24 cellular contexts compared by ENCODE assay signal in the genomic region with DNA sequence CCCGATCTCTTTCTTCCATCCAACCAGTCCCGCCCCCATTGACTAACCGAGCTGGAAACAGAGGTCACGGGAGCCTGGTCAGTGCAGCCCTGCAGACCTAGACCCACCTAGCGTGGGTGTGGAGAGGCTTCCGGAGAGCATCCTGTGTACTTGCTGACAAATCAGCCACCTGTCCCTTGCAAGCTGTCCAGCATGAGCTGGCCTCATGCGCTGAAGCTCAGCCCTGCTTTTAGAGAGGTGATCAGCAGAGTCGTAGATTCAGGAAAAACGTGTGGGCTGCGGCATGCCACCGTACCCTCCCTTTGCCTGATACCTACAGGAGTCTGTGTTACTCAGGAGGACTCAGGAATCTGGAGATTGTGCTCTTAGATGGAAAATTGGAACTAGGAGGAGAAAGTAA.
"Had no signal": no experiment of that assay in that cellular context is flagged by ENCODE, and none has a peak within 500 bp of the region (broad histone marks: within the 10 kb centered on the region; RNA-seq: fewer than 3 reads in every experiment).

No MANE protein-coding gene starts in this region.

- H3K4me3 Mint-ChIP-seq: dendritic cell treated with granulocyte-macrophage colony-stimulating factor and Interleukin-4, amounts not matched to agents 40 ng/mL and 50 ng/mL, for 4 days; endodermal cell; neural crest cell; stimulated activated effector memory CD8-positive, alpha-beta T cell treated with anti-CD3 and anti-CD28 coated beads, Interleukin-12 subunit alpha, Interleukin-12 subunit beta, amount 100 ng/mL, for 72 hours had no signal

- H3K4me3 ChIP-seq: gastrocnemius medialis, prostate gland, right atrium auricular region, testis, tibial nerve, upper lobe of left lung, vagina had no signal

- H3K27ac ChIP-seq: epithelial cell of prostate, gastrocnemius medialis, parathyroid adenoma, prostate gland, right atrium auricular region, testis, tibial nerve, upper lobe of left lung, vagina had no signal

- H3K27ac Mint-ChIP-seq: dendritic cell treated with granulocyte-macrophage colony-stimulating factor and Interleukin-4, amounts not matched to agents 40 ng/mL and 50 ng/mL, for 4 days; endodermal cell; stimulated activated effector memory CD8-positive, alpha-beta T cell treated with anti-CD3 and anti-CD28 coated beads, Interleukin-12 subunit alpha, Interleukin-12 subunit beta, amount 100 ng/mL, for 72 hours had no signal

- H3K27me3 Mint-ChIP-seq: dendritic cell treated with granulocyte-macrophage colony-stimulating factor and Interleukin-4, amounts not matched to agents 40 ng/mL and 50 ng/mL, for 4 days had no signal

- H3K27me3 ChIP-seq: right atrium auricular region, testis, tibial nerve, upper lobe of left lung, vagina had no signal

- H3K36me3 Mint-ChIP-seq: naive thymus-derived CD4-positive, alpha-beta T cell; stimulated activated effector memory CD8-positive, alpha-beta T cell treated with anti-CD3 and anti-CD28 coated beads, Interleukin-12 subunit alpha, Interleukin-12 subunit beta, amount 100 ng/mL, for 72 hours had no signal

- H3K4me1 Mint-ChIP-seq: endodermal cell had no signal

- H3K4me1 ChIP-seq: gastrocnemius medialis, prostate gland, right atrium auricular region, testis, tibial nerve, upper lobe of left lung, vagina had no signal

- H3K9me3 ChIP-seq: gastrocnemius medialis, prostate gland, right atrium auricular region, testis, tibial nerve, upper lobe of left lung, vagina had no signal

- ATAC-seq: esophagus mucosa; gastrocnemius medialis; left lobe of liver; naive thymus-derived CD4-positive, alpha-beta T cell; sciatic nerve had no signal

- H3K36me3 ChIP-seq: gastrocnemius medialis, prostate gland, right atrium auricular region, tibial nerve, upper lobe of left lung, vagina had no signal

- H3K9me3 Mint-ChIP-seq: dendritic cell treated with granulocyte-macrophage colony-stimulating factor and Interleukin-4, amounts not matched to agents 40 ng/mL and 50 ng/mL, for 4 days; endodermal cell; neural crest cell; stimulated activated effector memory CD8-positive, alpha-beta T cell treated with anti-CD3 and anti-CD28 coated beads, Interleukin-12 subunit alpha, Interleukin-12 subunit beta, amount 100 ng/mL, for 72 hours had no signal

- DNase-seq: cerebellar nuclear complex; effector CD8-positive, alpha-beta T cell; endodermal cell; foreskin fibroblast; gastrocnemius medialis; mesenchymal stem cell; midbrain; naive thymus-derived CD4-positive, alpha-beta T cell; stimulated activated CD4-positive, alpha-beta T cell treated with anti-CD3 and anti-CD28 coated beads, Interleukin-2, amount 100 ng/mL, for 24 hours; stimulated activated CD4-positive, alpha-beta T cell treated with anti-CD3 and anti-CD28 coated beads, Interleukin-4, amount 100 ng/mL, for 24 hours; testis had no signal
